In genomic region chr2:20430035-20430434, GRCh38 we compare ENCODE assay signal across 1 cellular context.
TF ChIP-seq lines count a peak whose summit lies in the region.

No MANE protein-coding gene starts in this region.

TF ChIP-seq in WTC11, 78 proteins besides CTCF, POLR2A, EP300 and RAD21 (continued from another document):
- no peak for TF ChIP-seq ATF6 (CRISPR knock-in tag; IDR thresholded peaks at IDR 0.05)
- no peak for TF ChIP-seq ZNF121 (CRISPR knock-in tag; IDR thresholded peaks at IDR 0.05)
- TF ChIP-seq NFYB (CRISPR knock-in tag; conservative IDR thresholded peaks at IDR 0.05; ENCODE audit: low read depth) = no peak
- TF ChIP-seq ZNF138 (CRISPR knock-in tag; conservative IDR thresholded peaks at IDR 0.05) = no peak
